In the genomic region with DNA sequence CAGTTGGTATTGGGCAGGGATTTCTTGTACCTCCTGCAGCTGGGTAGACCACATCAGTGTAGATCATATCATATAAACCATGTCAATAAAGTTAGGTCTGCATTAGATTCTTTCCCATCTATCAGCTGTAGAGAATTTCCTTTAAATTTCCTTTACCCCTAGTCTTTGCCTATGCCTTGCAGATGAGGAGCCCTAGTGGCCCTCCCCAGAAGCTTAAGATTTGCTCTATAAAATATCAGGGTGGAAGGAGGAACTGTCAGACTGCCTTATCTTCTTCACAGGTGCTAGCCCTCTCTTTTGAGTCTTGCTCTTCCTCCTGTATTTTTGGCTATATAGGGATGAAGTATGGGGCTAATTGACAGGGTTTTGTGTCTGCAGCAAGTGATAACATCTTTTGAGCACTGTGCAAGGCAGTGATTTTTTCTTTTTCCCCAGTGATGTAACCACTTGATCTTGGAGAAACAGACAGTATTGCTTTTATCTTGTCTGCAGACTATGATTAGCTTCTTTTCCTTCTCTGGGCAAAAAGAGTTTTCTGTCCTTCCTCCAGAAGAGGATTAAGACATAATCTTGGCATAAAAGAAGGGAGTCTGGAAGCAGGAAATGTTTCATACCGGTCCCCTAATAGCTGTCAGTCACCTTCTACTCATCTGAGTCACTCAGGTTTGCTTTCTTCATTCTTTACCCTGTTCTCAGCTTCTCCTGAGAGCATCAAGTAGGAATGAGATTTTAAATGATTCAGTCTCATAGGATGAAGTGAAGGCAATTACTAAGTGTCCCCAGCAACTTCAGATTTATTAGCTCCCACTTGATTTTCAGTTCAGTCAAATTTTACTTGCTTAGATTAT, we compare ENCODE assay signal across 19 cellular contexts.
"Had no signal": no experiment of that assay in that cellular context is flagged by ENCODE, and none has a peak within 500 bp of the region (broad histone marks: within the 10 kb centered on the region; RNA-seq: fewer than 3 reads in every experiment).

No MANE protein-coding gene starts in this region.

- H3K9me3 ChIP-seq: adrenal gland, colonic mucosa, esophagus squamous epithelium, ovary, thoracic aorta had no signal

- H3K27ac ChIP-seq: adrenal gland, colonic mucosa, esophagus squamous epithelium, ovary, thoracic aorta had no signal

- H3K4me3 Mint-ChIP-seq: activated CD4-positive, alpha-beta T cell treated with anti-CD3 and anti-CD28 coated beads, Interleukin-2, amount 10 ng/mL, durations not matched to agents 24 days and 14 days; activated CD8-positive, alpha-beta T cell treated with anti-CD3 and anti-CD28 coated beads, Interleukin-2, amount 10 ng/mL, durations not matched to agents 7 days and 5 days; activated naive CD4-positive, alpha-beta T cell treated with anti-CD3 and anti-CD28 coated beads, Interleukin-2, amount 50 U/mL, for 24 hours; memory B cell; nephron; stimulated activated effector memory CD8-positive, alpha-beta T cell treated with anti-CD3 and anti-CD28 coated beads, Interleukin-12 subunit alpha, Interleukin-12 subunit beta, amount 100 ng/mL, for 72 hours; T-helper 2 cell treated with Interferon-gamma antibody and Interleukin-4, amounts not matched to agents 5 μg/mL and 100 μg/mL, for 36 hours had no signal

- H3K27me3 Mint-ChIP-seq: activated CD4-positive, alpha-beta T cell treated with anti-CD3 and anti-CD28 coated beads, Interleukin-2, amount 10 ng/mL, durations not matched to agents 24 days and 14 days; activated naive CD4-positive, alpha-beta T cell treated with anti-CD3 and anti-CD28 coated beads, Interleukin-2, amount 50 U/mL, for 24 hours; memory B cell had no signal

- H3K36me3 Mint-ChIP-seq: activated naive CD4-positive, alpha-beta T cell treated with anti-CD3 and anti-CD28 coated beads, Interleukin-2, amount 50 U/mL, for 24 hours; memory B cell; stimulated activated effector memory CD8-positive, alpha-beta T cell treated with anti-CD3 and anti-CD28 coated beads, Interleukin-12 subunit alpha, Interleukin-12 subunit beta, amount 100 ng/mL, for 72 hours had no signal

- H3K27me3 ChIP-seq: adrenal gland, colonic mucosa, esophagus squamous epithelium, ovary had no signal

- ATAC-seq: activated CD8-positive, alpha-beta T cell treated with anti-CD3 and anti-CD28 coated beads, Interleukin-2, amount 10 ng/mL, durations not matched to agents 7 days and 5 days; left ventricle myocardium superior; stimulated activated effector memory CD8-positive, alpha-beta T cell treated with anti-CD3 and anti-CD28 coated beads, Interleukin-12 subunit alpha, Interleukin-12 subunit beta, amount 100 ng/mL, for 72 hours had no signal

- DNase-seq: activated CD4-positive, alpha-beta T cell treated with anti-CD3 and anti-CD28 coated beads, Interleukin-2, amount 10 ng/mL, durations not matched to agents 24 days and 14 days; activated CD4-positive, CD25-positive, alpha-beta regulatory T cell; activated CD8-positive, alpha-beta memory T cell treated with anti-CD3 and anti-CD28 coated beads, Interleukin-2, amount 50 U/mL, for 4 hours; activated CD8-positive, alpha-beta T cell treated with anti-CD3 and anti-CD28 coated beads, Interleukin-2, amount 10 ng/mL, durations not matched to agents 7 days and 5 days; activated effector memory CD4-positive, alpha-beta T cell treated with anti-CD3 and anti-CD28 coated beads, Interleukin-2, amount 50 U/mL, for 16 hours; activated T-cell treated with anti-CD3 and anti-CD28 coated beads, Interleukin-2, amount 50 U/mL, for 48 hours; adrenal gland; central memory CD4-positive, alpha-beta T cell; colonic mucosa; esophagus squamous epithelium; hippocampal formation; left ventricle myocardium superior; ovary had no signal

- H3K36me3 ChIP-seq: adrenal gland, colonic mucosa, esophagus squamous epithelium, ovary, thoracic aorta had no signal

- H3K9me3 Mint-ChIP-seq: activated CD4-positive, alpha-beta T cell treated with anti-CD3 and anti-CD28 coated beads, Interleukin-2, amount 10 ng/mL, durations not matched to agents 24 days and 14 days; activated naive CD4-positive, alpha-beta T cell treated with anti-CD3 and anti-CD28 coated beads, Interleukin-2, amount 50 U/mL, for 24 hours; nephron had no signal

- H3K4me3 ChIP-seq: adrenal gland, colonic mucosa, esophagus squamous epithelium, ovary, thoracic aorta had no signal

- H3K27ac Mint-ChIP-seq: activated CD4-positive, alpha-beta T cell treated with anti-CD3 and anti-CD28 coated beads, Interleukin-2, amount 10 ng/mL, durations not matched to agents 24 days and 14 days; activated CD8-positive, alpha-beta T cell treated with anti-CD3 and anti-CD28 coated beads, Interleukin-2, amount 10 ng/mL, durations not matched to agents 7 days and 5 days; activated naive CD4-positive, alpha-beta T cell treated with anti-CD3 and anti-CD28 coated beads, Interleukin-2, amount 50 U/mL, for 24 hours; memory B cell; nephron; stimulated activated effector memory CD8-positive, alpha-beta T cell treated with anti-CD3 and anti-CD28 coated beads, Interleukin-12 subunit alpha, Interleukin-12 subunit beta, amount 100 ng/mL, for 72 hours; T-helper 2 cell treated with Interferon-gamma antibody and Interleukin-4, amounts not matched to agents 5 μg/mL and 100 μg/mL, for 36 hours had no signal

- H3K4me1 Mint-ChIP-seq: activated CD4-positive, alpha-beta T cell treated with anti-CD3 and anti-CD28 coated beads, Interleukin-2, amount 10 ng/mL, durations not matched to agents 24 days and 14 days; activated naive CD4-positive, alpha-beta T cell treated with anti-CD3 and anti-CD28 coated beads, Interleukin-2, amount 50 U/mL, for 24 hours; memory B cell; stimulated activated effector memory CD8-positive, alpha-beta T cell treated with anti-CD3 and anti-CD28 coated beads, Interleukin-12 subunit alpha, Interleukin-12 subunit beta, amount 100 ng/mL, for 72 hours had no signal

- H3K4me1 ChIP-seq: adrenal gland, colonic mucosa, esophagus squamous epithelium had no signal
